Comparison of ENCODE assay signal across 8 cellular contexts in genomic region chr1:243473281-243474210, GRCh38.
DNase-seq lines count a peak whose midpoint lies in the region; ATAC-seq lines count a peak whose summit lies in the region.

No MANE protein-coding gene starts in this region.

- H3K27ac ChIP-seq in mucosa of rectum (ENCODE audit: low read depth in 2 of 2, low read length in 2 of 2): no peak overlapping the region

- ATAC-seq in GM18870 (IDR thresholded peaks at IDR 0.05; ENCODE audit: unreplicated experiment): no peak
- ATAC-seq in HG02798 (IDR thresholded peaks at IDR 0.05; ENCODE audit: poor library complexity, unreplicated experiment): no peak

- H3K4me1 ChIP-seq in mucosa of rectum (ENCODE audit: control insufficient read depth in 2 of 2, insufficient read depth in 2 of 2, low read length in 2 of 2): no peaks in the 10 kb centered on the region

- H3K4me3 ChIP-seq in H7 (ENCODE audit: insufficient read depth, low read depth, low read length): no peak overlapping the region
- H3K4me3 ChIP-seq in mucosa of rectum (ENCODE audit: low read length in 2 of 2): peak overlapping the region; percentile 37 to 65

- H3K27me3 ChIP-seq in H7 (ENCODE audit: control insufficient read depth, insufficient read depth, low read length) (peaks cover 2% of the 10 kb centered on the region; the same call in 1 of the 2 replicates), mucosa of rectum (ENCODE audit: control insufficient read depth in 2 of 2, insufficient read depth in 2 of 2, low read length in 2 of 2) (no peaks in the 10 kb centered on the region)

- H3K36me3 ChIP-seq in H7 (replicated peaks; ENCODE audit: control insufficient read depth, insufficient read depth, low read length) (no peaks in the 10 kb centered on the region), mucosa of rectum (ENCODE audit: control insufficient read depth in 2 of 2, insufficient read depth in 2 of 2, low read length in 2 of 2) (no peaks in the 10 kb centered on the region)

- H3K9ac ChIP-seq in mucosa of rectum (ENCODE audit: low read depth in 1 of 2, low read length in 2 of 2): no peak overlapping the region

- no peaks in the 10 kb centered on the region for H3K9me3 ChIP-seq in mucosa of rectum (ENCODE audit: control insufficient read depth in 2 of 2, low read length in 2 of 2)

- peak; percentile 49 for DNase-seq in A172 (ENCODE audit: low spot score)
- DNase-seq in H7: peak; percentile 24
- peak; percentile 34 for DNase-seq in cerebellar cortex (ENCODE audit: low spot score)
- no peak for DNase-seq in NCI-H774 (lab: John Stamatoyannopoulos, UW)
- DNase-seq in COR-L47 (lab: John Stamatoyannopoulos, UW): no peak

Comparison
In these comparisons a context has a peak if more than half of its experiments do, and no peak if none do; other contexts are left out.
1. DNase-seq: peak in A172 (single experiment), H7 (single experiment) and cerebellar cortex (single experiment); none in NCI-H774 (single experiment) and COR-L47 (single experiment).